1 cellular context compared by ENCODE assay signal in the genomic region with DNA sequence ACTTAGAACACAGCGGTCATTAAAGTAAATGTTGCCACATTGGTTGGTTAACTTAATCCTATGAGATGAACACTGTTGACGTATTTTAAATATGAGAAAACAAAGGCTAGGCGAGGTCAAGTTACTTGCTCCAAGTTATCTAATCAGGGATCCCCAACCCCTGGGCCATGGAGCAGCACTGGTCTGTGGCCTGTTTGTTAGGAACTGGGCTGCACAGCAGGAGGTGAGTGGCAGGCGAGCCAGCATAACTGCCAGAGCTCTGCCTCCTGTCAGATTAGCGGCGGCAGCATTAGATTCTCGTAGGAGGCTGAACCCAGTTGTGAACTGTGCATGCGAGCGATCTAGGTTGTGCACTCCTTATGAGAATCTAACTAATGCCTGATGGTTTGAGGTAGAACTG.
TF ChIP-seq lines count a peak whose summit lies in the region.

No MANE protein-coding gene starts in this region.

TF ChIP-seq in WTC11, 78 proteins besides CTCF, POLR2A, EP300 and RAD21 (continued from another document):
- TF ChIP-seq, protein P1, sequence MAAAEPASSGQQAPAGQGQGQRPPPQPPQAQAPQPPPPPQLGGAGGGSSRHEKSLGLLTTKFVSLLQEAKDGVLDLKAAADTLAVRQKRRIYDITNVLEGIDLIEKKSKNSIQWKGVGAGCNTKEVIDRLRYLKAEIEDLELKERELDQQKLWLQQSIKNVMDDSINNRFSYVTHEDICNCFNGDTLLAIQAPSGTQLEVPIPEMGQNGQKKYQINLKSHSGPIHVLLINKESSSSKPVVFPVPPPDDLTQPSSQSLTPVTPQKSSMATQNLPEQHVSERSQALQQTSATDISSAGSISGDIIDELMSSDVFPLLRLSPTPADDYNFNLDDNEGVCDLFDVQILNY (CRISPR knock-in tag; IDR thresholded peaks at IDR 0.05) = no peak
- TF ChIP-seq, protein P2, sequence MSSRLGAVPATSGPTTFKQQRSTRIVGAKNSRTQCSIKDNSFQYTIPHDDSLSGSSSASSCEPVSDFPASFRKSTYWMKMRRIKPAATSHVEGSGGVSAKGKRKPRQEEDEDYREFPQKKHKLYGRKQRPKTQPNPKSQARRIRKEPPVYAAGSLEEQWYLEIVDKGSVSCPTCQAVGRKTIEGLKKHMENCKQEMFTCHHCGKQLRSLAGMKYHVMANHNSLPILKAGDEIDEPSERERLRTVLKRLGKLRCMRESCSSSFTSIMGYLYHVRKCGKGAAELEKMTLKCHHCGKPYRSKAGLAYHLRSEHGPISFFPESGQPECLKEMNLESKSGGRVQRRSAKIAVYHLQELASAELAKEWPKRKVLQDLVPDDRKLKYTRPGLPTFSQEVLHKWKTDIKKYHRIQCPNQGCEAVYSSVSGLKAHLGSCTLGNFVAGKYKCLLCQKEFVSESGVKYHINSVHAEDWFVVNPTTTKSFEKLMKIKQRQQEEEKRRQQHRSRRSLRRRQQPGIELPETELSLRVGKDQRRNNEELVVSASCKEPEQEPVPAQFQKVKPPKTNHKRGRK (CRISPR knock-in tag; IDR thresholded peaks at IDR 0.05; ENCODE audit: borderline replicate concordance) = no peak
- TF ChIP-seq GTF2I (CRISPR knock-in tag; conservative IDR thresholded peaks at IDR 0.05) = no peak
- TF ChIP-seq, protein P3, sequence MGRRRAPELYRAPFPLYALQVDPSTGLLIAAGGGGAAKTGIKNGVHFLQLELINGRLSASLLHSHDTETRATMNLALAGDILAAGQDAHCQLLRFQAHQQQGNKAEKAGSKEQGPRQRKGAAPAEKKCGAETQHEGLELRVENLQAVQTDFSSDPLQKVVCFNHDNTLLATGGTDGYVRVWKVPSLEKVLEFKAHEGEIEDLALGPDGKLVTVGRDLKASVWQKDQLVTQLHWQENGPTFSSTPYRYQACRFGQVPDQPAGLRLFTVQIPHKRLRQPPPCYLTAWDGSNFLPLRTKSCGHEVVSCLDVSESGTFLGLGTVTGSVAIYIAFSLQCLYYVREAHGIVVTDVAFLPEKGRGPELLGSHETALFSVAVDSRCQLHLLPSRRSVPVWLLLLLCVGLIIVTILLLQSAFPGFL (CRISPR knock-in tag; IDR thresholded peaks at IDR 0.05; ENCODE audit: borderline replicate concordance) = no peak
- TF ChIP-seq ATF1 (CRISPR knock-in tag; IDR thresholded peaks at IDR 0.05) = no peak
- TF ChIP-seq, protein P4, sequence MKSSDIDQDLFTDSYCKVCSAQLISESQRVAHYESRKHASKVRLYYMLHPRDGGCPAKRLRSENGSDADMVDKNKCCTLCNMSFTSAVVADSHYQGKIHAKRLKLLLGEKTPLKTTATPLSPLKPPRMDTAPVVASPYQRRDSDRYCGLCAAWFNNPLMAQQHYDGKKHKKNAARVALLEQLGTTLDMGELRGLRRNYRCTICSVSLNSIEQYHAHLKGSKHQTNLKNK (CRISPR knock-in tag; IDR thresholded peaks at IDR 0.05) = no peak
- no peak for TF ChIP-seq CBFB (CRISPR knock-in tag; IDR thresholded peaks at IDR 0.05; ENCODE audit: low read depth)
- no peak for TF ChIP-seq FOXP1 (CRISPR knock-in tag; IDR thresholded peaks at IDR 0.05; ENCODE audit: borderline replicate concordance)
- no peak for TF ChIP-seq TEAD4 (CRISPR knock-in tag; IDR thresholded peaks at IDR 0.05)
- no peak for TF ChIP-seq ZNF219 (CRISPR knock-in tag; IDR thresholded peaks at IDR 0.05; ENCODE audit: borderline replicate concordance)
